ENCODE assay signal across 22 cellular contexts in genomic region chr11:67178421-67178820, GRCh38.
"Had no signal": no experiment of that assay in that cellular context is flagged by ENCODE, and none has a peak within 500 bp of the region (broad histone marks: within the 10 kb centered on the region; RNA-seq: fewer than 3 reads in every experiment).

No MANE protein-coding gene starts in this region.

- H3K27me3 ChIP-seq: hepatocyte, upper lobe of right lung had no signal

- DNase-seq: activated B cell treated with CpG ODN at 0.5 μM for 24 hours; activated CD4-positive, alpha-beta T cell treated with anti-CD3 and anti-CD28 coated beads for 4 hours; activated CD4-positive, alpha-beta T cell treated with anti-CD3 and anti-CD28 coated beads, Interleukin-2, amount 50 U/mL, for 48 hours; activated CD8-positive, alpha-beta memory T cell treated with anti-CD3 and anti-CD28 coated beads, Interleukin-2, amount 50 U/mL, for 48 hours; activated effector memory CD4-positive, alpha-beta T cell treated with anti-CD3 and anti-CD28 coated beads, Interleukin-2, amount 50 U/mL, for 16 hours; activated naive CD4-positive, alpha-beta T cell treated with anti-CD3 and anti-CD28 coated beads, Interleukin-2, amount 10 ng/mL, durations not matched to agents 7 days and 5 days; activated naive CD8-positive, alpha-beta T cell treated with anti-CD3 and anti-CD28 coated beads, Interleukin-2, amount 50 U/mL, for 24 hours; anterior cingulate cortex; dermis blood vessel endothelial cell; effector CD8-positive, alpha-beta T cell; glutamatergic neuron; immature natural killer cell; lower lobe of right lung; naive thymus-derived CD4-positive, alpha-beta T cell; retina; stimulated activated CD4-positive, alpha-beta T cell treated with anti-CD3 and anti-CD28 coated beads, Interleukin-4, amount 100 ng/mL, for 24 hours; stimulated activated naive CD8-positive, alpha-beta T cell treated with anti-CD3 and anti-CD28 coated beads, Interleukin-15, Interleukin-2, amounts not matched to agents 100 U/mL and 50 U/mL, for 24 hours; upper lobe of right lung had no signal

- H3K4me1 ChIP-seq: upper lobe of right lung had no signal

- ATAC-seq: activated naive CD8-positive, alpha-beta T cell treated with anti-CD3 and anti-CD28 coated beads, Interleukin-2, amount 50 U/mL, for 24 hours; lower lobe of right lung; naive thymus-derived CD4-positive, alpha-beta T cell; stimulated activated naive CD8-positive, alpha-beta T cell treated with anti-CD3 and anti-CD28 coated beads, Interleukin-15, Interleukin-2, amounts not matched to agents 100 U/mL and 50 U/mL, for 24 hours; upper lobe of right lung had no signal

- H3K9me3 ChIP-seq: lower lobe of right lung, upper lobe of right lung had no signal

- H3K4me3 ChIP-seq: hepatocyte, lower lobe of right lung, upper lobe of right lung had no signal

- H3K27ac ChIP-seq: hepatocyte, lower lobe of right lung, upper lobe of right lung had no signal

- H3K4me3 Mint-ChIP-seq: activated B cell treated with CpG ODN at 0.5 μM for 24 hours; activated naive CD4-positive, alpha-beta T cell treated with anti-CD3 and anti-CD28 coated beads, Interleukin-2, amount 10 ng/mL, durations not matched to agents 7 days and 5 days; activated naive CD8-positive, alpha-beta T cell treated with anti-CD3 and anti-CD28 coated beads, Interleukin-2, amount 50 U/mL, for 24 hours; brain; immature natural killer cell; naive thymus-derived CD4-positive, alpha-beta T cell; T-helper 1 cell treated with Interleukin-12 subunit alpha and Interleukin-12 subunit beta and Interleukin-4 antibody, amounts not matched to agents 30 μg/mL and 1 μg/mL, for 36 hours had no signal

- H3K4me2 ChIP-seq: hepatocyte had no signal

- H3K9me3 Mint-ChIP-seq: activated B cell treated with CpG ODN at 0.5 μM for 24 hours; activated naive CD4-positive, alpha-beta T cell treated with anti-CD3 and anti-CD28 coated beads, Interleukin-2, amount 10 ng/mL, durations not matched to agents 7 days and 5 days; activated naive CD8-positive, alpha-beta T cell treated with anti-CD3 and anti-CD28 coated beads, Interleukin-2, amount 50 U/mL, for 24 hours; brain; immature natural killer cell; naive thymus-derived CD4-positive, alpha-beta T cell; T-helper 1 cell treated with Interleukin-12 subunit alpha and Interleukin-12 subunit beta and Interleukin-4 antibody, amounts not matched to agents 30 μg/mL and 1 μg/mL, for 36 hours had no signal

- H3K27ac Mint-ChIP-seq: activated B cell treated with CpG ODN at 0.5 μM for 24 hours; activated naive CD4-positive, alpha-beta T cell treated with anti-CD3 and anti-CD28 coated beads, Interleukin-2, amount 10 ng/mL, durations not matched to agents 7 days and 5 days; activated naive CD8-positive, alpha-beta T cell treated with anti-CD3 and anti-CD28 coated beads, Interleukin-2, amount 50 U/mL, for 24 hours; progenitor cell of endocrine pancreas; T-helper 1 cell treated with Interleukin-12 subunit alpha and Interleukin-12 subunit beta and Interleukin-4 antibody, amounts not matched to agents 30 μg/mL and 1 μg/mL, for 36 hours had no signal

- H2AFZ ChIP-seq: hepatocyte had no signal

- H3K27me3 Mint-ChIP-seq: activated B cell treated with CpG ODN at 0.5 μM for 24 hours; activated naive CD4-positive, alpha-beta T cell treated with anti-CD3 and anti-CD28 coated beads, Interleukin-2, amount 10 ng/mL, durations not matched to agents 7 days and 5 days; activated naive CD8-positive, alpha-beta T cell treated with anti-CD3 and anti-CD28 coated beads, Interleukin-2, amount 50 U/mL, for 24 hours; brain; naive thymus-derived CD4-positive, alpha-beta T cell; progenitor cell of endocrine pancreas had no signal
